13 cellular contexts compared by ENCODE assay signal in genomic region chr4:40473578-40474388, GRCh38.
A peak's percentile ranks its signal among the peaks of the same experiment; 100 is the strongest.
DNase-seq lines count a peak whose midpoint lies in the region; ATAC-seq and TF ChIP-seq lines count a peak whose summit lies in the region.
"Had no signal": no experiment of that assay in that cellular context is flagged by ENCODE, and none has a peak within 500 bp of the region (broad histone marks: within the 10 kb centered on the region; RNA-seq: fewer than 3 reads in every experiment).

No MANE protein-coding gene starts in this region.

- peak; percentile 72 for ATAC-seq in GM21447 (IDR thresholded peaks at IDR 0.05; ENCODE audit: unreplicated experiment)
- ATAC-seq in left lobe of liver, result peak; percentile 81
- no peak for ATAC-seq in CD4-positive, alpha-beta T cell (ENCODE audit: poor library complexity)
- no peak for ATAC-seq in activated CD4-positive, CD25-positive, alpha-beta regulatory T cell treated with anti-CD3 and anti-CD28 coated beads, Interleukin-2, amount 50 U/mL, for 24 hours
- ATAC-seq: heart left ventricle had no signal

- H3K4me1 Mint-ChIP-seq in CD4-positive, alpha-beta T cell (ENCODE audit: low read depth), result no peaks in the 10 kb centered on the region

- H3K9me3 Mint-ChIP-seq in CD4-positive, alpha-beta T cell, result no peaks in the 10 kb centered on the region
- H3K9me3 Mint-ChIP-seq: activated naive CD8-positive, alpha-beta T cell treated with anti-CD3 and anti-CD28 coated beads for 36 hours had no signal

- no peak overlapping the region for H3K4me3 Mint-ChIP-seq in CD4-positive, alpha-beta T cell
- H3K4me3 Mint-ChIP-seq: activated naive CD8-positive, alpha-beta T cell treated with anti-CD3 and anti-CD28 coated beads for 36 hours had no signal

- no peak for TF ChIP-seq CTCF in CD4-positive, alpha-beta T cell (IDR thresholded peaks at IDR 0.05)

- no peak overlapping the region for H3K27ac ChIP-seq in CD4-positive, alpha-beta T cell (ENCODE audit: low read depth, low read length)
- H3K27ac ChIP-seq: heart left ventricle had no signal

- POLR2A ChIA-PET in CD4-positive, alpha-beta T cell (lab: Charles Lee), result no interaction called here

- no peaks in the 10 kb centered on the region for H3K27me3 ChIP-seq in CD4-positive, alpha-beta T cell (ENCODE audit: control insufficient read depth, insufficient read depth, low read length)

- no peak overlapping the region for H3K27ac Mint-ChIP-seq in CD4-positive, alpha-beta T cell
- H3K27ac Mint-ChIP-seq: activated naive CD8-positive, alpha-beta T cell treated with anti-CD3 and anti-CD28 coated beads for 36 hours had no signal

- intact Hi-C loops in CD4-positive, alpha-beta T cell (cut with DNase I, micrococcal nuclease), result no loop called here

- no peaks in the 10 kb centered on the region for H3K27me3 Mint-ChIP-seq in CD4-positive, alpha-beta T cell

- no peaks in the 10 kb centered on the region for H3K36me3 Mint-ChIP-seq in CD4-positive, alpha-beta T cell (ENCODE audit: low read depth)
- H3K36me3 Mint-ChIP-seq: activated naive CD8-positive, alpha-beta T cell treated with anti-CD3 and anti-CD28 coated beads for 36 hours had no signal

- CTCF ChIA-PET in CD4-positive, alpha-beta T cell (lab: Charles Lee), result no interaction called here

- H3K9me3 ChIP-seq in CD4-positive, alpha-beta T cell (ENCODE audit: control insufficient read depth, low read length), result no peaks in the 10 kb centered on the region
- H3K9me3 ChIP-seq: heart left ventricle had no signal

- DNase-seq in COLO668 (lab: John Stamatoyannopoulos, UW; ENCODE audit: unreplicated experiment), result peak; percentile 44
- DNase-seq in HuH-7 (ENCODE audit: low spot score), result peak; percentile 53
- peak; percentile 85 for DNase-seq in left lobe of liver (ENCODE audit: low spot score)
- DNase-seq in CD4-positive, alpha-beta T cell, result no peak
- DNase-seq in EL, result no peak
- DNase-seq in AG20443 (ENCODE audit: low spot score), result no peak
- DNase-seq: activated naive CD8-positive, alpha-beta T cell treated with anti-CD3 and anti-CD28 coated beads for 36 hours; dermis blood vessel endothelial cell; heart left ventricle; Kasumi-1; midbrain had no signal

Comparison
In these comparisons a context has a peak if more than half of its experiments do, and no peak if none do; other contexts are left out.
1. DNase-seq: peak in COLO668 (single experiment), HuH-7 (single experiment) and left lobe of liver (single experiment); none in CD4-positive, alpha-beta T cell (0 of 10), EL (single experiment) and AG20443 (single experiment).
2. ATAC-seq: peak in GM21447 (single experiment) and left lobe of liver (single experiment); none in CD4-positive, alpha-beta T cell (single experiment) and activated CD4-positive, CD25-positive, alpha-beta regulatory T cell treated with anti-CD3 and anti-CD28 coated beads, Interleukin-2, amount 50 U/mL, for 24 hours (0 of 2).